ENCODE assay signal across 9 cellular contexts in genomic region chr1:223827193-223827663, GRCh38. TPM values are rescaled to one million over a fixed set of nuclear protein-coding genes. Genes with fewer than 3 reads are reported as not detected.
DNase-seq lines count a peak whose midpoint lies in the region; ATAC-seq and TF ChIP-seq lines count a peak whose summit lies in the region.
"Had no signal": no experiment of that assay in that cellular context is flagged by ENCODE, and none has a peak within 500 bp of the region (broad histone marks: within the 10 kb centered on the region; RNA-seq: fewer than 3 reads in every experiment).

No MANE protein-coding gene starts in this region.

- no TSS peak for BruUV-seq in PC-3 (replicated peaks; lab: Mats Ljungman, UMichigan)

- no peak for TF ChIP-seq CTCF in PC-3 (conservative IDR thresholded peaks at IDR 0.05; ENCODE audit: low read depth, low read length)
- no peak for TF ChIP-seq CTCF in omental fat pad (IDR thresholded peaks at IDR 0.05)

- no peaks in the 10 kb centered on the region for H3K9me3 Mint-ChIP-seq in activated T-cell treated with anti-CD3 and anti-CD28 coated beads, Interleukin-2, amount 50 U/mL, for 4 hours
- H3K9me3 Mint-ChIP-seq in stimulated activated effector memory CD8-positive, alpha-beta T cell treated with anti-CD3 and anti-CD28 coated beads, Interleukin-12 subunit alpha, Interleukin-12 subunit beta, amount 100 ng/mL, for 72 hours: no peaks in the 10 kb centered on the region

- intact Hi-C loops in PC-3 (cut with micrococcal nuclease): no loop called here

- DNase-seq in activated T-cell treated with anti-CD3 and anti-CD28 coated beads, Interleukin-2, amount 50 U/mL, for 4 hours: no peak
- DNase-seq in activated T-cell treated with anti-CD3 and anti-CD28 coated beads for 4 hours: no peak
- DNase-seq in PC-3: peak; percentile 23
- DNase-seq in stimulated activated effector memory CD8-positive, alpha-beta T cell treated with anti-CD3 and anti-CD28 coated beads, Interleukin-12 subunit alpha, Interleukin-12 subunit beta, amount 100 ng/mL, for 72 hours (ENCODE audit: low spot score in 2 of 2): no peak
- DNase-seq in omental fat pad (ENCODE audit: low spot score): no peak
- no peak for DNase-seq in NCI-H128 (lab: John Stamatoyannopoulos, UW; ENCODE audit: unreplicated experiment)
- DNase-seq: DMS79 treated with DMSO at 0.1 percent for 48 hours had no signal

- POLR2A ChIA-PET in PC-3 (lab: Charles Lee; ENCODE audit: unreplicated experiment): no interaction called here

- H3K27me3 ChIP-seq in PC-3 (ENCODE audit: low read length): no peaks in the 10 kb centered on the region

- H3K79me2 ChIP-seq in PC-3 (ENCODE audit: low read length): peaks cover 90% of the 10 kb centered on the region

- no peak overlapping the region for H3K27ac ChIP-seq in PC-3 (ENCODE audit: low read length)

- no peak overlapping the region for H3K4me2 ChIP-seq in PC-3 (ENCODE audit: low read length)

- H3K36me3 Mint-ChIP-seq in activated T-cell treated with anti-CD3 and anti-CD28 coated beads, Interleukin-2, amount 50 U/mL, for 4 hours (ENCODE audit: insufficient read depth): peaks cover 17% of the 10 kb centered on the region
- H3K36me3 Mint-ChIP-seq in stimulated activated effector memory CD8-positive, alpha-beta T cell treated with anti-CD3 and anti-CD28 coated beads, Interleukin-12 subunit alpha, Interleukin-12 subunit beta, amount 100 ng/mL, for 72 hours: peaks cover 11% of the 10 kb centered on the region

- no peaks in the 10 kb centered on the region for H3K9me3 ChIP-seq in PC-3 (ENCODE audit: low read length)

- H3K27ac Mint-ChIP-seq in stimulated activated effector memory CD8-positive, alpha-beta T cell treated with anti-CD3 and anti-CD28 coated beads, Interleukin-12 subunit alpha, Interleukin-12 subunit beta, amount 100 ng/mL, for 72 hours: peak overlapping the region; percentile 0

- H3K4me3 Mint-ChIP-seq in activated T-cell treated with anti-CD3 and anti-CD28 coated beads, Interleukin-2, amount 50 U/mL, for 4 hours: peak overlapping the region; percentile 47
- no peak overlapping the region for H3K4me3 Mint-ChIP-seq in stimulated activated effector memory CD8-positive, alpha-beta T cell treated with anti-CD3 and anti-CD28 coated beads, Interleukin-12 subunit alpha, Interleukin-12 subunit beta, amount 100 ng/mL, for 72 hours

- ATAC-seq in activated T-cell treated with anti-CD3 and anti-CD28 coated beads, Interleukin-2, amount 50 U/mL, for 4 hours: no peak
- ATAC-seq in PC-3 (no peak), esophagus mucosa (peak; percentile 90), HG02759 (IDR thresholded peaks at IDR 0.05; ENCODE audit: unreplicated experiment) (no peak), omental fat pad (ENCODE audit: low FRiP score) (no peak)
- no peak for ATAC-seq in stimulated activated effector memory CD8-positive, alpha-beta T cell treated with anti-CD3 and anti-CD28 coated beads, Interleukin-12 subunit alpha, Interleukin-12 subunit beta, amount 100 ng/mL, for 72 hours

- CTCF ChIA-PET in PC-3 (lab: Charles Lee): no interaction called here

- H3K9ac ChIP-seq in PC-3 (ENCODE audit: low read length): no peak overlapping the region

- H3K9me2 ChIP-seq in PC-3 (replicated peaks; ENCODE audit: low read length): no peaks in the 10 kb centered on the region

- H3K27me3 Mint-ChIP-seq in activated T-cell treated with anti-CD3 and anti-CD28 coated beads, Interleukin-2, amount 50 U/mL, for 4 hours (ENCODE audit: low read depth): no peaks in the 10 kb centered on the region

- peaks cover 7% of the 10 kb centered on the region for H3K4me1 ChIP-seq in PC-3 (ENCODE audit: insufficient read depth, low read length)

- H3F3A ChIP-seq in PC-3 (ENCODE audit: low read length, unreplicated experiment): peaks cover 3% of the 10 kb centered on the region

- no peaks in the 10 kb centered on the region for H3K36me3 ChIP-seq in PC-3 (ENCODE audit: low read depth, low read length)

- H2AFZ ChIP-seq in PC-3 (ENCODE audit: low read length): no peak overlapping the region

- no peak overlapping the region for H3K4me3 ChIP-seq in PC-3 (ENCODE audit: low read length)

- H4K20me1 ChIP-seq in PC-3 (ENCODE audit: low read length): no peaks in the 10 kb centered on the region; the same call in 1 of the 2 replicates

- H3K4me1 Mint-ChIP-seq in activated T-cell treated with anti-CD3 and anti-CD28 coated beads, Interleukin-2, amount 50 U/mL, for 4 hours (ENCODE audit: low read depth): peaks cover 64% of the 10 kb centered on the region
- peaks cover 60% of the 10 kb centered on the region for H3K4me1 Mint-ChIP-seq in stimulated activated effector memory CD8-positive, alpha-beta T cell treated with anti-CD3 and anti-CD28 coated beads, Interleukin-12 subunit alpha, Interleukin-12 subunit beta, amount 100 ng/mL, for 72 hours

RNA-seq across cellular contexts. Expression of gene TP53BP2, which starts 18.5 kb away (rescaled TPM):
- total RNA-seq in activated T-cell treated with anti-CD3 and anti-CD28 coated beads, Interleukin-2, amount 50 U/mL, for 4 hours: 10 to 100 TPM; 60.9 to 89.1 (median 79.1) TPM
- 24.6 and 32.0 TPM in 2 replicates for total RNA-seq in PC-3 (2014; rRNA removed)
- 26.0 TPM for total RNA-seq in esophagus mucosa
- 10 to 100 TPM; 33.7 to 65.9 (median 48.6) TPM for total RNA-seq in omental fat pad
